Comparison of ENCODE assay signal across 18 cellular contexts in genomic region chr12:99311373-99311772, GRCh38.
A peak's percentile ranks its signal among the peaks of the same experiment; 100 is the strongest.
DNase-seq lines count a peak whose midpoint lies in the region; ATAC-seq and TF ChIP-seq lines count a peak whose summit lies in the region.
"Had no signal": no experiment of that assay in that cellular context is flagged by ENCODE, and none has a peak within 500 bp of the region (broad histone marks: within the 10 kb centered on the region; RNA-seq: fewer than 3 reads in every experiment).

No MANE protein-coding gene starts in this region.

- CTCF ChIA-PET in Caco-2 (lab: Charles Lee) = no interaction called here

- H3K4me2 ChIP-seq in GM23338 = no peak overlapping the region

- H3K9me2 ChIP-seq in GM23338 (ENCODE audit: insufficient read depth) = no peaks in the 10 kb centered on the region

- no peak for DNase-seq in GM23338 (ENCODE audit: low spot score)
- no peak for DNase-seq in dorsolateral prefrontal cortex
- DNase-seq in renal cortical epithelial cell (ENCODE audit: low read depth) = peak; percentile 1
- no peak for DNase-seq in GM10266 (ENCODE audit: extremely low spot score)
- DNase-seq in Caco-2 = no peak
- DNase-seq: ACHN; BE2C; C1 segment of cervical spinal cord; CD4-positive, CD25-positive, alpha-beta regulatory T cell; CD8-positive, alpha-beta memory T cell; COR-L47; GOT3; H7; HFFc6; IMR-90 had no signal

- H3K27ac ChIP-seq in GM23338 (ENCODE audit: low read depth) (no peak overlapping the region), dorsolateral prefrontal cortex (peak overlapping the region in 39 of 59 donors; percentile 0 to 84 (median 65))

- H3K9me3 Mint-ChIP-seq in GM23338 (no peaks in the 10 kb centered on the region), Caco-2 (ENCODE audit: unreplicated experiment) (no peaks in the 10 kb centered on the region)

- H3K4me1 ChIP-seq in GM23338 (ENCODE audit: insufficient read depth) = no peaks in the 10 kb centered on the region
- H3K4me1 ChIP-seq in Caco-2 = no peaks in the 10 kb centered on the region
- H3K4me1 ChIP-seq: BE2C had no signal

- H3K36me3 Mint-ChIP-seq in GM23338 (ENCODE audit: low read depth) (no peaks in the 10 kb centered on the region), Caco-2 (ENCODE audit: insufficient read depth, unreplicated experiment) (no peaks in the 10 kb centered on the region)
- H3K36me3 Mint-ChIP-seq: CD4-positive, CD25-positive, alpha-beta regulatory T cell had no signal

- no peaks in the 10 kb centered on the region for H4K20me1 ChIP-seq in GM23338 (replicated peaks; ENCODE audit: insufficient read depth)

- TF ChIP-seq CTCF in GM23338 (conservative IDR thresholded peaks at IDR 0.05; ENCODE audit: low read depth in 2 of 2) (no peak), dorsolateral prefrontal cortex (IDR thresholded peaks at IDR 0.05 in 54 of 56, conservative IDR thresholded peaks at IDR 0.05 in 2 of 56; ENCODE audit: low read depth in 1 of 56, partially characterized antibody in 56 of 56) (no peak), GM10266 (IDR thresholded peaks at IDR 0.05; ENCODE audit: control insufficient read depth, insufficient read depth, low read depth, missing control alignments) (no peak), Caco-2 (IDR thresholded peaks at IDR 0.05; ENCODE audit: insufficient read depth in 1 of 2, low read depth in 1 of 2, low read length in 1 of 2, severe bottlenecking in 1 of 2, unreplicated experiment in 1 of 2) (no peak)

- peak overlapping the region; percentile 29; the same call in 1 of the 2 replicates for H3K27ac Mint-ChIP-seq in GM23338
- no peak overlapping the region for H3K27ac Mint-ChIP-seq in Caco-2 (ENCODE audit: unreplicated experiment)
- H3K27ac Mint-ChIP-seq: CD4-positive, CD25-positive, alpha-beta regulatory T cell; HFFc6 had no signal

- H3K27me3 Mint-ChIP-seq in GM23338 (ENCODE audit: insufficient read depth, low read depth, poor library complexity) (no peaks in the 10 kb centered on the region), Caco-2 (ENCODE audit: insufficient read depth, unreplicated experiment) (no peaks in the 10 kb centered on the region)
- H3K27me3 Mint-ChIP-seq: CD4-positive, CD25-positive, alpha-beta regulatory T cell; CD8-positive, alpha-beta memory T cell had no signal

- intact Hi-C loops in dorsolateral prefrontal cortex (cut with DNase I) (no loop called here), Caco-2 (cut with micrococcal nuclease; ENCODE audit: unreplicated experiment) (no loop called here)

- no peaks in the 10 kb centered on the region for H3K79me2 ChIP-seq in GM23338 (replicated peaks; ENCODE audit: insufficient read depth)

- H3F3A ChIP-seq in GM23338 (replicated peaks; ENCODE audit: low read depth) = no peaks in the 10 kb centered on the region

- H3K9me3 ChIP-seq in Caco-2 = no peaks in the 10 kb centered on the region
- H3K9me3 ChIP-seq: BE2C had no signal

- ATAC-seq in GM23338 (no peak), HG02973 (IDR thresholded peaks at IDR 0.05; ENCODE audit: unreplicated experiment) (no peak)
- ATAC-seq: HCT116, K562 had no signal

- H3K4me3 ChIP-seq in GM23338 (no peak overlapping the region), dorsolateral prefrontal cortex (no peak overlapping the region), Caco-2 (ENCODE audit: low read depth, low read length) (no peak overlapping the region)
- H3K4me3 ChIP-seq: K562 had no signal

- H3K4me3 Mint-ChIP-seq in GM23338 (no peak overlapping the region), Caco-2 (ENCODE audit: unreplicated experiment) (no peak overlapping the region)
- H3K4me3 Mint-ChIP-seq: CD4-positive, CD25-positive, alpha-beta regulatory T cell; CD8-positive, alpha-beta memory T cell; HFFc6 had no signal

- no peaks in the 10 kb centered on the region for H3K4me1 Mint-ChIP-seq in GM23338
- no peaks in the 10 kb centered on the region for H3K4me1 Mint-ChIP-seq in Caco-2 (ENCODE audit: low read depth, unreplicated experiment)
- H3K4me1 Mint-ChIP-seq: CD4-positive, CD25-positive, alpha-beta regulatory T cell; CD8-positive, alpha-beta memory T cell had no signal

- POLR2A ChIA-PET in Caco-2 (lab: Charles Lee) = no interaction called here

- H2AFZ ChIP-seq in GM23338 = no peak overlapping the region

- no peaks in the 10 kb centered on the region for H3K27me3 ChIP-seq in GM23338 (ENCODE audit: insufficient read depth)
- H3K27me3 ChIP-seq in dorsolateral prefrontal cortex = no peaks in the 10 kb centered on the region
- H3K27me3 ChIP-seq in Caco-2 (replicated peaks; ENCODE audit: control insufficient read depth, insufficient read depth, low read length) = no peaks in the 10 kb centered on the region
- H3K27me3 ChIP-seq: BE2C had no signal

- no TSS peak for BruUV-seq in Caco-2 (replicated peaks; lab: Mats Ljungman, UMichigan)

- no peaks in the 10 kb centered on the region for H3K36me3 ChIP-seq in GM23338 (ENCODE audit: insufficient read depth)
- no peaks in the 10 kb centered on the region for H3K36me3 ChIP-seq in Caco-2 (ENCODE audit: control insufficient read depth, insufficient read depth, low read length)
- H3K36me3 ChIP-seq: BE2C had no signal

TF ChIP-seq in GM23338, 12 proteins besides CTCF, POLR2A, EP300 and RAD21 (continues in another document):
- TF ChIP-seq REST (IDR thresholded peaks at IDR 0.05; ENCODE audit: unreplicated experiment) (no peak), JUNB (IDR thresholded peaks at IDR 0.05; ENCODE audit: unreplicated experiment) (no peak), CREB1 (CRISPR knock-in tag; IDR thresholded peaks at IDR 0.05; ENCODE audit: low read depth) (no peak), EZH2 (IDR thresholded peaks at IDR 0.05; ENCODE audit: low read depth, unreplicated experiment) (no peak), ETS1 (IDR thresholded peaks at IDR 0.05) (no peak), STAT1 (IDR thresholded peaks at IDR 0.05; ENCODE audit: unreplicated experiment) (no peak)
